Comparison of ENCODE assay signal across 5 cellular contexts in genomic region chr14:101754893-101755292, GRCh38.
"Had no signal": no experiment of that assay in that cellular context is flagged by ENCODE, and none has a peak within 500 bp of the region (broad histone marks: within the 10 kb centered on the region; RNA-seq: fewer than 3 reads in every experiment).

No MANE protein-coding gene starts in this region.

- H3K36me3 Mint-ChIP-seq: IgD-negative memory B cell had no signal

- H3K27ac Mint-ChIP-seq: IgD-negative memory B cell had no signal

- H3K4me3 Mint-ChIP-seq: IgD-negative memory B cell had no signal

- H3K4me3 ChIP-seq: K562 had no signal

- DNase-seq: IMR-90, KBM-7 had no signal

- H3K27ac ChIP-seq: HL-60 had no signal
